In the genomic region with DNA sequence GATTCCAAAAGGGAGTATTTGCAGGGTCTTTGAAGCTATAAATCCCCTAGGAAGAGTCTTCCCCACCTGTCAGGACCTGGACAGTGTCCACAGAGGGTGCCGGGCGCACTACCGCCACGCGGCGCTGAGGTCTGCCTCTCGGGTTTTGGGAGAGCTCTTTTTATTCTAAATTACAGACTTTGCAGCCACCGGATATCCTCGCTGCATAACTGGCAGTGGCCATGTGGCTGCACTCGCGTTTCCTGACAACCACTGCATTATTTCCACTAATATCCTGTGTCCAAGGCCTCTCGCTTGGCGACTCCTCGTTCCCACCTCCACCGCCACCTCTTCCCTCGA, we compare ENCODE assay signal across 8 cellular contexts. TPM values are rescaled to one million over a fixed set of nuclear protein-coding genes. Genes with fewer than 3 reads are reported as not detected.
A peak's percentile ranks its signal among the peaks of the same experiment; 100 is the strongest.
DNase-seq lines count a peak whose midpoint lies in the region; ATAC-seq, FAIRE-seq and TF ChIP-seq lines count a peak whose summit lies in the region.

No MANE protein-coding gene starts in this region.

- CTCF ChIA-PET in Caco-2 (lab: Charles Lee), result interaction anchor here (0.6 to 3.4 kb wide), 5 partner anchors 21 to 284 kb away, joined by 3 to 42 read pairs (median 10); no protein-coding TSS in a partner anchor

- POLR2A ChIA-PET in Caco-2 (lab: Charles Lee), result interaction anchor here (0.5 to 1.9 kb wide), 9 partner anchors 21 to 1074 kb away, joined by 3 to 17 read pairs (median 5); no protein-coding TSS in a partner anchor

- peak; percentile 62 to 64 for DNase-seq in Caco-2
- DNase-seq in GM20000 (ENCODE audit: low spot score), result peak; percentile 62
- DNase-seq in M059J (ENCODE audit: low read depth), result peak; percentile 67
- DNase-seq in activated T-cell treated with anti-CD3 and anti-CD28 coated beads, Interleukin-2, amount 50 U/mL, for 72 hours, result peak; percentile 29 to 41
- peak; percentile 52 to 60 for DNase-seq in frontal cortex (ENCODE audit: low spot score in 2 of 2)
- DNase-seq in NCI-H345 treated with DMSO at 0.1 percent for 48 hours (lab: John Stamatoyannopoulos, UW; ENCODE audit: unreplicated experiment), result no peak
- DNase-seq in NCI-H1105 treated with DMSO at 0.1 percent for 48 hours (lab: John Stamatoyannopoulos, UW), result no peak

- intact Hi-C loops in Caco-2 (cut with micrococcal nuclease; ENCODE audit: unreplicated experiment), result loop anchor here (1.0 kb wide), 2 partner anchors 109 to 121 kb away; partner anchors contain the start of gene MND1

- H2AFZ ChIP-seq in neuron (ENCODE audit: low read depth, low read length), result peak overlapping the region; percentile 83

- no peak for FAIRE-seq in frontal cortex (lab: Jason Lieb, UNC)

- H3K4me1 ChIP-seq in Caco-2 (peaks cover 14% of the 10 kb centered on the region), neuron (ENCODE audit: insufficient read depth, low read length) (peaks cover 23% of the 10 kb centered on the region)

- peak overlapping the region; percentile 62 for H3K4me3 ChIP-seq in Caco-2 (ENCODE audit: low read depth, low read length)
- peak overlapping the region; percentile 63 for H3K4me3 ChIP-seq in neuron (ENCODE audit: low read length)

- H3K9me3 ChIP-seq in Caco-2, result no peaks in the 10 kb centered on the region
- H3K9me3 ChIP-seq in neuron (ENCODE audit: low read length), result peaks cover 1% of the 10 kb centered on the region

- TSS peak; percentile 81 for BruUV-seq in Caco-2 (replicated peaks; lab: Mats Ljungman, UMichigan)

- no peaks in the 10 kb centered on the region for H3K9me3 Mint-ChIP-seq in Caco-2 (ENCODE audit: unreplicated experiment)
- no peaks in the 10 kb centered on the region for H3K9me3 Mint-ChIP-seq in activated T-cell treated with anti-CD3 and anti-CD28 coated beads, Interleukin-2, amount 50 U/mL, for 72 hours

- TF ChIP-seq CTCF in Caco-2 (IDR thresholded peaks at IDR 0.05; ENCODE audit: insufficient read depth in 1 of 2, low read depth in 1 of 2, low read length in 1 of 2, severe bottlenecking in 1 of 2, unreplicated experiment in 1 of 2) (no peak), GM20000 (IDR thresholded peaks at IDR 0.05; ENCODE audit: extremely low read depth, missing control alignments) (no peak)

- ATAC-seq in activated T-cell treated with anti-CD3 and anti-CD28 coated beads, Interleukin-2, amount 50 U/mL, for 72 hours (replicated peaks in 1 of 2), result peak; percentile 13 to 19

- H3K36me3 Mint-ChIP-seq in Caco-2 (ENCODE audit: insufficient read depth, unreplicated experiment), result peaks cover 6% of the 10 kb centered on the region
- peaks cover 0 to 10% of the 10 kb centered on the region in 2 donors for H3K36me3 Mint-ChIP-seq in activated T-cell treated with anti-CD3 and anti-CD28 coated beads, Interleukin-2, amount 50 U/mL, for 72 hours (ENCODE audit: insufficient read depth in 2 of 2)

- H3K4me3 Mint-ChIP-seq in Caco-2 (ENCODE audit: unreplicated experiment), result peak overlapping the region; percentile 90
- peak overlapping the region; percentile 89 to 94 for H3K4me3 Mint-ChIP-seq in activated T-cell treated with anti-CD3 and anti-CD28 coated beads, Interleukin-2, amount 50 U/mL, for 72 hours

- peak overlapping the region; percentile 72 for H3K27ac Mint-ChIP-seq in Caco-2 (ENCODE audit: unreplicated experiment)
- peak overlapping the region; percentile 27 for H3K27ac Mint-ChIP-seq in activated T-cell treated with anti-CD3 and anti-CD28 coated beads, Interleukin-2, amount 50 U/mL, for 72 hours

- H3K4me1 Mint-ChIP-seq in Caco-2 (ENCODE audit: low read depth, unreplicated experiment), result no peaks in the 10 kb centered on the region
- H3K4me1 Mint-ChIP-seq in activated T-cell treated with anti-CD3 and anti-CD28 coated beads, Interleukin-2, amount 50 U/mL, for 72 hours (ENCODE audit: low read depth), result peaks cover 45% of the 10 kb centered on the region

- H3K27me3 ChIP-seq in Caco-2 (replicated peaks; ENCODE audit: control insufficient read depth, insufficient read depth, low read length) (no peaks in the 10 kb centered on the region), neuron (ENCODE audit: insufficient read depth, low read length) (no peaks in the 10 kb centered on the region)

- H3K36me3 ChIP-seq in Caco-2 (ENCODE audit: control insufficient read depth, insufficient read depth, low read length) (no peaks in the 10 kb centered on the region), neuron (ENCODE audit: insufficient read depth, low read length) (peaks cover 5% of the 10 kb centered on the region)

- H3K27me3 Mint-ChIP-seq in Caco-2 (ENCODE audit: insufficient read depth, unreplicated experiment), result no peaks in the 10 kb centered on the region
- no peaks in the 10 kb centered on the region for H3K27me3 Mint-ChIP-seq in activated T-cell treated with anti-CD3 and anti-CD28 coated beads, Interleukin-2, amount 50 U/mL, for 72 hours (ENCODE audit: low read depth)

RNA-seq across cellular contexts. Expression of gene TMEM131L, which starts 0.6 kb away (rescaled TPM):
- total RNA-seq in Caco-2 (2022) (20.8 and 20.9 TPM in 2 replicates), frontal cortex (42.4 TPM)
- total RNA-seq in M059J (2014; rRNA removed; shearing (Covaris generic)), result 8.2 and 8.4 TPM in 2 replicates
- 10 to 100 TPM; 32.7 to 44.4 TPM for total RNA-seq in activated T-cell treated with anti-CD3 and anti-CD28 coated beads, Interleukin-2, amount 50 U/mL, for 72 hours

Comparison
In these comparisons a context has a peak if more than half of its experiments do, and no peak if none do; other contexts are left out.
1. DNase-seq: peak in Caco-2 (2 of 2), GM20000 (single experiment), M059J (single experiment), activated T-cell treated with anti-CD3 and anti-CD28 coated beads, Interleukin-2, amount 50 U/mL, for 72 hours (2 of 2) and frontal cortex (2 of 2); none in NCI-H345 treated with DMSO at 0.1 percent for 48 hours (single experiment) and NCI-H1105 treated with DMSO at 0.1 percent for 48 hours (single experiment).